11 cellular contexts compared by ENCODE assay signal in genomic region chr20:31700747-31701146, GRCh38. TPM values are rescaled to one million over a fixed set of nuclear protein-coding genes. Genes with fewer than 3 reads are reported as not detected.
DNase-seq lines count a peak whose midpoint lies in the region; ATAC-seq and TF ChIP-seq lines count a peak whose summit lies in the region.
"Had no signal": no experiment of that assay in that cellular context is flagged by ENCODE, and none has a peak within 500 bp of the region (broad histone marks: within the 10 kb centered on the region; RNA-seq: fewer than 3 reads in every experiment).

No MANE protein-coding gene starts in this region.

- H3K4me3 Mint-ChIP-seq in central memory CD8-positive, alpha-beta T cell = no peak overlapping the region
- no peak overlapping the region for H3K4me3 Mint-ChIP-seq in nephron
- H3K4me3 Mint-ChIP-seq: B cell had no signal

- H3K4me1 ChIP-seq in right cardiac atrium (ENCODE audit: control insufficient read depth, insufficient read depth, low read length) = peaks cover 24% of the 10 kb centered on the region

- TF ChIP-seq CTCF in nephron (IDR thresholded peaks at IDR 0.05; ENCODE audit: unreplicated experiment in 3 of 3) = no peak

- peaks cover 59% of the 10 kb centered on the region for H3K4me1 Mint-ChIP-seq in central memory CD8-positive, alpha-beta T cell
- H3K4me1 Mint-ChIP-seq in nephron = peaks cover 51% of the 10 kb centered on the region

- no peak for ATAC-seq in right cardiac atrium
- no peak for ATAC-seq in Right ventricle myocardium superior (ENCODE audit: poor library complexity)
- no peak for ATAC-seq in central memory CD8-positive, alpha-beta T cell (replicated peaks; ENCODE audit: extremely low read depth, poor library complexity, severe bottlenecking)
- no peak for ATAC-seq in GM19324 (IDR thresholded peaks at IDR 0.05; ENCODE audit: low FRiP score, unreplicated experiment)
- ATAC-seq in HG03571 (IDR thresholded peaks at IDR 0.05; ENCODE audit: unreplicated experiment) = no peak

- DNase-seq in right cardiac atrium = no peak
- no peak for DNase-seq in Right ventricle myocardium superior
- DNase-seq in central memory CD8-positive, alpha-beta T cell (ENCODE audit: low spot score in 2 of 2) = no peak
- no peak for DNase-seq in NCI-H1105 treated with DMSO at 0.1 percent for 48 hours (lab: John Stamatoyannopoulos, UW)
- no peak for DNase-seq in nucleus accumbens (lab: John Stamatoyannopoulos, UW)
- DNase-seq: activated naive CD4-positive, alpha-beta T cell treated with anti-CD3 and anti-CD28 coated beads, Interleukin-2, amount 50 U/mL, for 16 hours had no signal

- no peak overlapping the region for H3K4me3 ChIP-seq in right cardiac atrium (ENCODE audit: low read length)

- H3K27ac ChIP-seq in right cardiac atrium (ENCODE audit: low read length) = peak overlapping the region; percentile 4
- H3K27ac ChIP-seq: HL-60 had no signal

- no peaks in the 10 kb centered on the region for H3K9me3 ChIP-seq in right cardiac atrium (ENCODE audit: control insufficient read depth, low read length)

- H3K9me3 Mint-ChIP-seq in central memory CD8-positive, alpha-beta T cell = no peaks in the 10 kb centered on the region
- no peaks in the 10 kb centered on the region for H3K9me3 Mint-ChIP-seq in nephron

- H3K36me3 Mint-ChIP-seq in central memory CD8-positive, alpha-beta T cell (ENCODE audit: insufficient read depth) = peaks cover 29% of the 10 kb centered on the region
- peaks cover 40% of the 10 kb centered on the region for H3K36me3 Mint-ChIP-seq in nephron (ENCODE audit: low read depth)

- H3K27me3 Mint-ChIP-seq in central memory CD8-positive, alpha-beta T cell = no peaks in the 10 kb centered on the region
- no peaks in the 10 kb centered on the region for H3K27me3 Mint-ChIP-seq in nephron (ENCODE audit: low read depth)
- H3K27me3 Mint-ChIP-seq: B cell had no signal

- WGBS in right cardiac atrium = 77% methylated on average over 5 of the region's 5 CpGs

- peak overlapping the region; percentile 5 for H3K27ac Mint-ChIP-seq in central memory CD8-positive, alpha-beta T cell (ENCODE audit: low read depth)
- peak overlapping the region in 2 of 3 experiments; percentile 24 to 27 for H3K27ac Mint-ChIP-seq in nephron
- H3K27ac Mint-ChIP-seq: B cell had no signal

- intact Hi-C loops in right cardiac atrium (cut with DNase I) (no loop called here), Right ventricle myocardium superior (cut with DNase I) (no loop called here)

- H3K27me3 ChIP-seq in right cardiac atrium (ENCODE audit: control insufficient read depth, insufficient read depth) = no peaks in the 10 kb centered on the region

RNA-seq across cellular contexts. Expression of gene BCL2L1, which starts 21.9 kb away (rescaled TPM):
- total RNA-seq in right cardiac atrium = 10 to 100 TPM; 39.9 to 56.9 (median 46.1) TPM
- 46.0 TPM for polyA plus RNA-seq in right cardiac atrium
- 48.7 TPM for total RNA-seq in Right ventricle myocardium superior

RNA-seq across cellular contexts. Expression of gene TPX2, which starts 38.3 kb away (rescaled TPM):
- total RNA-seq in right cardiac atrium (1 to 10 TPM in 2 of 4 donors, under 1 TPM in 2; 0.67 to 2.5 (median 1.5) TPM), Right ventricle myocardium superior (0.97 TPM)
- 0.41 TPM for polyA plus RNA-seq in right cardiac atrium
